ENCODE assay signal across 24 cellular contexts in genomic region chr13:69226427-69226826, GRCh38.
A peak's percentile ranks its signal among the peaks of the same experiment; 100 is the strongest.
DNase-seq lines count a peak whose midpoint lies in the region; TF ChIP-seq lines count a peak whose summit lies in the region.
"Had no signal": no experiment of that assay in that cellular context is flagged by ENCODE, and none has a peak within 500 bp of the region (broad histone marks: within the 10 kb centered on the region; RNA-seq: fewer than 3 reads in every experiment).

No MANE protein-coding gene starts in this region.

- H3K4me3 ChIP-seq in HEK293 (ENCODE audit: low read depth, low read length) (no peak overlapping the region), Karpas-422 (ENCODE audit: low read length) (no peak overlapping the region)
- H3K4me3 ChIP-seq: BLaER1, GM12878 had no signal

- H3K27me3 ChIP-seq in Karpas-422 (ENCODE audit: low read length), result no peaks in the 10 kb centered on the region
- H3K27me3 ChIP-seq: BE2C, BLaER1 had no signal

- TF ChIP-seq CTCF in HEK293 (tag by site-specific recombination; IDR thresholded peaks at IDR 0.05) (no peak), neural crest cell (conservative IDR thresholded peaks at IDR 0.05) (no peak)

- H3K27ac ChIP-seq in HEK293 (ENCODE audit: extremely low read depth, low read depth, low read length), result no peak overlapping the region
- H3K27ac ChIP-seq in Karpas-422 (ENCODE audit: low read length), result no peak overlapping the region
- H3K27ac ChIP-seq: BLaER1 had no signal

- H3K36me3 ChIP-seq in HEK293 (ENCODE audit: control insufficient read depth in 2 of 2, insufficient read depth in 1 of 2, low read length in 2 of 2) (no peaks in the 10 kb centered on the region), Karpas-422 (ENCODE audit: insufficient read depth, low read length) (no peaks in the 10 kb centered on the region)
- H3K36me3 ChIP-seq: BE2C, BLaER1 had no signal

- H3K9me3 ChIP-seq in HEK293 (ENCODE audit: control insufficient read depth, insufficient read depth, low read depth, low read length), result no peaks in the 10 kb centered on the region
- H3K9me3 ChIP-seq in Karpas-422 (ENCODE audit: low read length), result no peaks in the 10 kb centered on the region; the same call in 1 of the 2 replicates
- H3K9me3 ChIP-seq: BE2C, BLaER1 had no signal

- H3K9ac ChIP-seq in Karpas-422 (ENCODE audit: low read length), result no peak overlapping the region
- H3K9ac ChIP-seq: BLaER1 had no signal

- peaks cover 4% of the 10 kb centered on the region for H3K36me3 Mint-ChIP-seq in neural crest cell (ENCODE audit: low read depth)
- H3K36me3 Mint-ChIP-seq in activated naive CD4-positive, alpha-beta T cell treated with anti-CD3 and anti-CD28 coated beads, Interleukin-2, amount 10 ng/mL, durations not matched to agents 7 days and 5 days, result no peaks in the 10 kb centered on the region
- H3K36me3 Mint-ChIP-seq: CD14-positive monocyte; CD4-positive, alpha-beta memory T cell; CD4-positive, CD25-positive, alpha-beta regulatory T cell had no signal

- H3K4me1 Mint-ChIP-seq in neural crest cell, result no peaks in the 10 kb centered on the region
- no peaks in the 10 kb centered on the region for H3K4me1 Mint-ChIP-seq in activated naive CD4-positive, alpha-beta T cell treated with anti-CD3 and anti-CD28 coated beads, Interleukin-2, amount 10 ng/mL, durations not matched to agents 7 days and 5 days
- H3K4me1 Mint-ChIP-seq: CD14-positive monocyte; CD4-positive, alpha-beta memory T cell; CD8-positive, alpha-beta memory T cell had no signal

- H3K79me2 ChIP-seq in Karpas-422 (ENCODE audit: low read length), result no peaks in the 10 kb centered on the region

- H2AFZ ChIP-seq in Karpas-422 (ENCODE audit: low read length), result peak overlapping the region; percentile 67; the same call in 1 of the 2 replicates

- H3K4me3 Mint-ChIP-seq in neural crest cell, result no peak overlapping the region
- no peak overlapping the region for H3K4me3 Mint-ChIP-seq in activated naive CD4-positive, alpha-beta T cell treated with anti-CD3 and anti-CD28 coated beads, Interleukin-2, amount 10 ng/mL, durations not matched to agents 7 days and 5 days
- H3K4me3 Mint-ChIP-seq: CD14-positive monocyte; CD4-positive, alpha-beta memory T cell; CD4-positive, CD25-positive, alpha-beta regulatory T cell; CD8-positive, alpha-beta memory T cell had no signal

- peak overlapping the region; percentile 35 for H3K27ac Mint-ChIP-seq in neural crest cell (ENCODE audit: unreplicated experiment)
- H3K27ac Mint-ChIP-seq in activated naive CD4-positive, alpha-beta T cell treated with anti-CD3 and anti-CD28 coated beads, Interleukin-2, amount 10 ng/mL, durations not matched to agents 7 days and 5 days, result no peak overlapping the region
- H3K27ac Mint-ChIP-seq: CD4-positive, alpha-beta memory T cell; CD4-positive, CD25-positive, alpha-beta regulatory T cell; CD8-positive, alpha-beta memory T cell had no signal

- no peaks in the 10 kb centered on the region for H3K27me3 Mint-ChIP-seq in neural crest cell (ENCODE audit: low read depth)
- no peaks in the 10 kb centered on the region for H3K27me3 Mint-ChIP-seq in activated naive CD4-positive, alpha-beta T cell treated with anti-CD3 and anti-CD28 coated beads, Interleukin-2, amount 10 ng/mL, durations not matched to agents 7 days and 5 days
- H3K27me3 Mint-ChIP-seq: CD4-positive, alpha-beta memory T cell; CD4-positive, CD25-positive, alpha-beta regulatory T cell; CD8-positive, alpha-beta memory T cell had no signal

- H4K20me1 ChIP-seq in Karpas-422 (ENCODE audit: insufficient read depth, low read depth, low read length), result no peaks in the 10 kb centered on the region
- H4K20me1 ChIP-seq: BLaER1 had no signal

- CTCF ChIA-PET in HEK293 (lab: Yijun Ruan, JAX), result no interaction called here
- CTCF ChIA-PET in activated naive CD4-positive, alpha-beta T cell treated with anti-CD3 and anti-CD28 coated beads, Interleukin-2, amount 10 ng/mL, durations not matched to agents 7 days and 5 days (lab: Charles Lee), result no interaction called here

- peaks cover 22% of the 10 kb centered on the region for H3K9me3 Mint-ChIP-seq in neural crest cell
- H3K9me3 Mint-ChIP-seq in activated naive CD4-positive, alpha-beta T cell treated with anti-CD3 and anti-CD28 coated beads, Interleukin-2, amount 10 ng/mL, durations not matched to agents 7 days and 5 days, result peaks cover 24% of the 10 kb centered on the region

- DNase-seq in Karpas-422, result no peak
- DNase-seq in neural crest cell (ENCODE audit: low read depth, low spot score), result no peak
- no peak for DNase-seq in NCI-H1694 (lab: John Stamatoyannopoulos, UW)
- no peak for DNase-seq in activated naive CD4-positive, alpha-beta T cell treated with anti-CD3 and anti-CD28 coated beads, Interleukin-2, amount 10 ng/mL, durations not matched to agents 7 days and 5 days
- DNase-seq in NCI-H1092 (lab: John Stamatoyannopoulos, UW), result no peak
- DNase-seq: 8988T; ACHN; BE2C; C1 segment of cervical spinal cord; CD4-positive, alpha-beta memory T cell; CD4-positive, CD25-positive, alpha-beta regulatory T cell; CD8-positive, alpha-beta memory T cell; COR-L47; DMS 273 treated with DMSO at 0.1 percent for 48 hours; DMS153; DMS53; DMS79; DND-41; EL; GDM1 had no signal

- H3K4me1 ChIP-seq in HEK293 (ENCODE audit: control insufficient read depth, insufficient read depth, low read length), result no peaks in the 10 kb centered on the region
- H3K4me1 ChIP-seq in Karpas-422 (ENCODE audit: low read length), result no peaks in the 10 kb centered on the region
- H3K4me1 ChIP-seq: BE2C, BLaER1 had no signal

- H3K9me2 ChIP-seq in Karpas-422 (replicated peaks; ENCODE audit: insufficient read depth, low read length), result no peaks in the 10 kb centered on the region

- POLR2A ChIA-PET in HEK293 (lab: Yijun Ruan, JAX), result no interaction called here

- H3K4me2 ChIP-seq in Karpas-422 (ENCODE audit: low read depth, low read length, poor library complexity, severe bottlenecking), result no peak overlapping the region
- H3K4me2 ChIP-seq: BLaER1 had no signal

TF ChIP-seq in HEK293, 187 proteins besides CTCF, POLR2A, EP300 and RAD21:
- TF ChIP-seq, protein P1, sequence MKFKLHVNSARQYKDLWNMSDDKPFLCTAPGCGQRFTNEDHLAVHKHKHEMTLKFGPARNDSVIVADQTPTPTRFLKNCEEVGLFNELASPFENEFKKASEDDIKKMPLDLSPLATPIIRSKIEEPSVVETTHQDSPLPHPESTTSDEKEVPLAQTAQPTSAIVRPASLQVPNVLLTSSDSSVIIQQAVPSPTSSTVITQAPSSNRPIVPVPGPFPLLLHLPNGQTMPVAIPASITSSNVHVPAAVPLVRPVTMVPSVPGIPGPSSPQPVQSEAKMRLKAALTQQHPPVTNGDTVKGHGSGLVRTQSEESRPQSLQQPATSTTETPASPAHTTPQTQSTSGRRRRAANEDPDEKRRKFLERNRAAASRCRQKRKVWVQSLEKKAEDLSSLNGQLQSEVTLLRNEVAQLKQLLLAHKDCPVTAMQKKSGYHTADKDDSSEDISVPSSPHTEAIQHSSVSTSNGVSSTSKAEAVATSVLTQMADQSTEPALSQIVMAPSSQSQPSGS (tag by site-specific recombination; IDR thresholded peaks at IDR 0.05; ENCODE audit: low read depth), result peak; percentile 50; the same call in 1 of the 2 replicates
- TF ChIP-seq ZNF416 (tag by site-specific recombination; IDR thresholded peaks at IDR 0.05), result no peak
